In the genomic region with DNA sequence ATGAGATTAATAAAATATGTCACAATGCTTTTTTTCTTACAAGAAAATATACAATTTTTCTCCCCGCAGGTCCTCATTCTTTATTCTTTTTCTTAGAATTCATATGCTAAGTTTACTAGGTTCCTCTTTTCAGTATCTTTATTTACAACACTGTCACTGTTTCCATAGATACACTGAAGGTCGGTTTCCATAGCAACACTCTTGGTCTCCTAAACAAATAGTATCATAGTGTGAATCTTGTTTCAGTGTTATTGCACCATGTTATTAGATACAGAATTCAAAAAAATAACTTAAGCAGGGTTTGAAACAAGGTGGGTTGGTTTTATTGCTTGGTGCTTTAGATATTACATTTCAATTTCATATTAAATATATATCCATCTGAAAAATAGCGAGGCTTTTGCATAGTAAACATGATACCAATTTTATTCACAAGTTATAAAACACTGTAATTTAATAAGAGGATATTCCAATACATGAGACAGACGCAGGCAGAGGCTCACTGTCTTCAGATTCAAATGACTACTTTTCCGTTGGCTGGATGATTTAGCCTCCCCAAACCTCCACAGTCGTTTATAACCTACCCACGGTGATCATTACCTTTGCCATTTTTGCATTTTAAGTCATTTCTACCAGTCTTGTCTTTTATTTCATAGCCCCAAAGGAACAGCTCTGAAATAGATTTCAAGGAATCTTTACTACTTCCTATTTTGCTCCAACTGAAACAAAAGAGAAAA, we compare ENCODE assay signal across 8 cellular contexts.
DNase-seq lines count a peak whose midpoint lies in the region; ATAC-seq, FAIRE-seq and TF ChIP-seq lines count a peak whose summit lies in the region.

No MANE protein-coding gene starts in this region.

- WGBS in IMR-90 (ENCODE audit: extremely low coverage in 2 of 2, insufficient read length in 1 of 2), 2 experiments = no CpG with 5 or more reads among the region's 7 CpGs

- H3K27me3 Mint-ChIP-seq in T-helper 2 cell treated with Interferon-gamma antibody and Interleukin-4, amounts not matched to agents 5 μg/mL and 100 μg/mL, for 36 hours (ENCODE audit: low read depth) = no peaks in the 10 kb centered on the region
- H3K27me3 Mint-ChIP-seq in stimulated activated memory B cell treated with anti-CD40 and anti-IgM and Interleukin-4, amounts not matched to agents 10 μg/mL and 1 μg/mL and 100 μg/mL, for 72 hours = no peaks in the 10 kb centered on the region

- intact Hi-C loops in IMR-90 (cut with micrococcal nuclease) = no loop called here

- H3K56ac ChIP-seq in IMR-90 (ENCODE audit: extremely low read depth, insufficient read depth, low read length) = no peak overlapping the region

- in situ Hi-C loops in IMR-90 (cut with MboI; ENCODE audit: low sequenced_read_pairs) = no loop called here

- no peak overlapping the region for H3K18ac ChIP-seq in IMR-90 (ENCODE audit: low read depth, low read length)

- H2AFZ ChIP-seq in IMR-90 (replicated peaks; ENCODE audit: low read length, poor library complexity) = no peak overlapping the region

- no peaks in the 10 kb centered on the region for H3K4me1 ChIP-seq in IMR-90 (ENCODE audit: control insufficient read depth, insufficient read depth, low read length)

- no peak for TF ChIP-seq POLR2A in GM12891 (IDR thresholded peaks at IDR 0.05; ENCODE audit: low read depth, low read length)
- TF ChIP-seq POLR2A in IMR-90 (IDR thresholded peaks at IDR 0.05; ENCODE audit: low read depth, low read length) = no peak

- 0 out of 2 replicates have a peak overlapping the region, but pooled peaks have one; percentile 2 for H3K14ac ChIP-seq in IMR-90 (replicated peaks; ENCODE audit: low read depth, low read length)

- H3K9me1 ChIP-seq in IMR-90 (ENCODE audit: insufficient read depth, low read length) = no peaks in the 10 kb centered on the region

- H3K79me1 ChIP-seq in IMR-90 (ENCODE audit: low read depth in 1 of 2, low read length in 2 of 2) = no peaks in the 10 kb centered on the region

- CTCF ChIA-PET in IMR-90 (lab: Yijun Ruan, JAX) = no interaction called here

- DNase-seq in GM12891 (ENCODE audit: insufficient read length, low spot score) = no peak
- peak; percentile 80 for DNase-seq in IMR-90
- DNase-seq in T-helper 2 cell treated with Interferon-gamma antibody and Interleukin-4, amounts not matched to agents 5 μg/mL and 100 μg/mL, for 36 hours (ENCODE audit: low spot score) = no peak
- peak; percentile 83 for DNase-seq in germinal center (ENCODE audit: low spot score)
- no peak for DNase-seq in stimulated activated CD4-positive, alpha-beta T cell treated with anti-CD3 and anti-CD28 coated beads, Interleukin-12 subunit alpha, Interleukin-12 subunit beta, amount 100 ng/mL, for 4 hours
- no peak for DNase-seq in NCI-H82 treated with DMSO at 0.1 percent for 48 hours (lab: John Stamatoyannopoulos, UW; ENCODE audit: unreplicated experiment)

- H4K8ac ChIP-seq in IMR-90 (ENCODE audit: low read depth in 2 of 2, low read length in 2 of 2) = no peak overlapping the region

- H4K91ac ChIP-seq in IMR-90 (ENCODE audit: insufficient read depth, low read depth, low read length) = no peak overlapping the region

- no peak overlapping the region for H2BK20ac ChIP-seq in IMR-90 (ENCODE audit: low read depth, low read length)

- no peak for TF ChIP-seq RAD21 in IMR-90 (IDR thresholded peaks at IDR 0.05; ENCODE audit: low read length)

- H4K5ac ChIP-seq in IMR-90 (ENCODE audit: low read depth, low read length) = no peak overlapping the region

- no TSS peak for BruUV-seq in IMR-90 (replicated peaks; lab: Mats Ljungman, UMichigan)

- H3K9ac ChIP-seq in IMR-90 (ENCODE audit: low read depth, low read length) = no peak overlapping the region

- FAIRE-seq in GM12891 (lab: Jason Lieb, UNC) = peak; percentile 62

- no peak for TF ChIP-seq CTCF in IMR-90 (conservative IDR thresholded peaks at IDR 0.05; ENCODE audit: low read depth, low read length)

- H2AK9ac ChIP-seq in IMR-90 (replicated peaks; ENCODE audit: low read depth, low read length, poor library complexity) = no peak overlapping the region

- H2BK5ac ChIP-seq in IMR-90 (ENCODE audit: low read depth, low read length, poor library complexity, severe bottlenecking) = no peak overlapping the region

- POLR2A ChIA-PET in IMR-90 (lab: Charles Lee; ENCODE audit: unreplicated experiment) = no interaction called here

- 0 out of 2 replicates have a peak overlapping the region, but pooled peaks have one; percentile 2 for H2AK5ac ChIP-seq in IMR-90 (ENCODE audit: low read depth, low read length)

- H2BK15ac ChIP-seq in IMR-90 (ENCODE audit: low read depth, low read length) = no peak overlapping the region

- H3K4me2 ChIP-seq in IMR-90 (ENCODE audit: low read depth, low read length) = no peak overlapping the region

- H3K36me3 ChIP-seq in IMR-90 (ENCODE audit: control insufficient read depth, insufficient read depth, low read length) = no peaks in the 10 kb centered on the region

- H4K20me1 ChIP-seq in IMR-90 (ENCODE audit: insufficient read depth, low read length) = no peaks in the 10 kb centered on the region

- peaks cover 41% of the 10 kb centered on the region for H3K4me1 Mint-ChIP-seq in T-helper 2 cell treated with Interferon-gamma antibody and Interleukin-4, amounts not matched to agents 5 μg/mL and 100 μg/mL, for 36 hours (ENCODE audit: low read depth)
- H3K4me1 Mint-ChIP-seq in stimulated activated memory B cell treated with anti-CD40 and anti-IgM and Interleukin-4, amounts not matched to agents 10 μg/mL and 1 μg/mL and 100 μg/mL, for 72 hours = peaks cover 60% of the 10 kb centered on the region

- ATAC-seq in GM21526 (IDR thresholded peaks at IDR 0.05; ENCODE audit: low FRiP score, unreplicated experiment) = peak; percentile 67
- no peak for ATAC-seq in IMR-90 (ENCODE audit: low read depth)
- ATAC-seq in stimulated activated memory B cell treated with anti-CD40 and anti-IgM and Interleukin-4, amounts not matched to agents 10 μg/mL and 1 μg/mL and 100 μg/mL, for 72 hours = peak; percentile 78

- H3K23ac ChIP-seq in IMR-90 (ENCODE audit: low read depth, low read length) = no peak overlapping the region

- H3K27ac Mint-ChIP-seq in T-helper 2 cell treated with Interferon-gamma antibody and Interleukin-4, amounts not matched to agents 5 μg/mL and 100 μg/mL, for 36 hours = peak overlapping the region; percentile 85
- peak overlapping the region; percentile 98 for H3K27ac Mint-ChIP-seq in stimulated activated memory B cell treated with anti-CD40 and anti-IgM and Interleukin-4, amounts not matched to agents 10 μg/mL and 1 μg/mL and 100 μg/mL, for 72 hours

- no peak overlapping the region for H3K4ac ChIP-seq in IMR-90 (ENCODE audit: low read depth, low read length)

- H3K9me3 Mint-ChIP-seq in T-helper 2 cell treated with Interferon-gamma antibody and Interleukin-4, amounts not matched to agents 5 μg/mL and 100 μg/mL, for 36 hours = no peaks in the 10 kb centered on the region
- H3K9me3 Mint-ChIP-seq in stimulated activated memory B cell treated with anti-CD40 and anti-IgM and Interleukin-4, amounts not matched to agents 10 μg/mL and 1 μg/mL and 100 μg/mL, for 72 hours = no peaks in the 10 kb centered on the region

- no peak overlapping the region for H3K27ac ChIP-seq in IMR-90 (ENCODE audit: insufficient read depth, low read length)

- peak overlapping the region; percentile 16; the same call in 1 of the 2 replicates for H2BK120ac ChIP-seq in IMR-90 (ENCODE audit: low read depth, low read length)

- no peak overlapping the region for H3K4me3 Mint-ChIP-seq in T-helper 2 cell treated with Interferon-gamma antibody and Interleukin-4, amounts not matched to agents 5 μg/mL and 100 μg/mL, for 36 hours
- peak overlapping the region; percentile 18 for H3K4me3 Mint-ChIP-seq in stimulated activated memory B cell treated with anti-CD40 and anti-IgM and Interleukin-4, amounts not matched to agents 10 μg/mL and 1 μg/mL and 100 μg/mL, for 72 hours

- H3K4me3 ChIP-seq in IMR-90 (ENCODE audit: insufficient read depth, low read depth, low read length) = no peak overlapping the region

- no peaks in the 10 kb centered on the region for H3K27me3 ChIP-seq in IMR-90 (ENCODE audit: control insufficient read depth, insufficient read depth, low read length)

- dilution Hi-C loops in IMR-90 (cut with HindIII; ENCODE audit: low sequenced_read_pairs, unreplicated experiment) = no loop called here

- H3K9me3 ChIP-seq in IMR-90 (ENCODE audit: control insufficient read depth, insufficient read depth, low read length) = no peaks in the 10 kb centered on the region

- no peaks in the 10 kb centered on the region for H3K36me3 Mint-ChIP-seq in T-helper 2 cell treated with Interferon-gamma antibody and Interleukin-4, amounts not matched to agents 5 μg/mL and 100 μg/mL, for 36 hours (ENCODE audit: low read depth)
- no peaks in the 10 kb centered on the region for H3K36me3 Mint-ChIP-seq in stimulated activated memory B cell treated with anti-CD40 and anti-IgM and Interleukin-4, amounts not matched to agents 10 μg/mL and 1 μg/mL and 100 μg/mL, for 72 hours

TF ChIP-seq in GM12891, 5 proteins besides CTCF, POLR2A, EP300 and RAD21:
- TF ChIP-seq POLR2AphosphoS5 (IDR thresholded peaks at IDR 0.05; ENCODE audit: low read depth, low read length) = no peak
- peak; percentile 40; the same call in 1 of the 2 replicates for TF ChIP-seq SPI1 (IDR thresholded peaks at IDR 0.05; ENCODE audit: low read depth, low read length)

TF ChIP-seq in IMR-90, 13 proteins besides CTCF, POLR2A, EP300 and RAD21:
- peak; percentile 87 for TF ChIP-seq CEBPB (IDR thresholded peaks at IDR 0.05; ENCODE audit: low read depth, low read length)
- TF ChIP-seq, protein P1, sequence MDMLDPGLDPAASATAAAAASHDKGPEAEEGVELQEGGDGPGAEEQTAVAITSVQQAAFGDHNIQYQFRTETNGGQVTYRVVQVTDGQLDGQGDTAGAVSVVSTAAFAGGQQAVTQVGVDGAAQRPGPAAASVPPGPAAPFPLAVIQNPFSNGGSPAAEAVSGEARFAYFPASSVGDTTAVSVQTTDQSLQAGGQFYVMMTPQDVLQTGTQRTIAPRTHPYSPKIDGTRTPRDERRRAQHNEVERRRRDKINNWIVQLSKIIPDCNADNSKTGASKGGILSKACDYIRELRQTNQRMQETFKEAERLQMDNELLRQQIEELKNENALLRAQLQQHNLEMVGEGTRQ (IDR thresholded peaks at IDR 0.05; ENCODE audit: low read depth, low read length) = no peak

Comparison
In these comparisons a context has a peak if more than half of its experiments do, and no peak if none do; other contexts are left out.
1. DNase-seq: peak in IMR-90 (single experiment) and germinal center (single experiment); none in GM12891 (single experiment), T-helper 2 cell treated with Interferon-gamma antibody and Interleukin-4, amounts not matched to agents 5 μg/mL and 100 μg/mL, for 36 hours (single experiment), stimulated activated CD4-positive, alpha-beta T cell treated with anti-CD3 and anti-CD28 coated beads, Interleukin-12 subunit alpha, Interleukin-12 subunit beta, amount 100 ng/mL, for 4 hours (single experiment) and NCI-H82 treated with DMSO at 0.1 percent for 48 hours (single experiment).